Comparison of ENCODE assay signal across 8 cellular contexts in the genomic region with DNA sequence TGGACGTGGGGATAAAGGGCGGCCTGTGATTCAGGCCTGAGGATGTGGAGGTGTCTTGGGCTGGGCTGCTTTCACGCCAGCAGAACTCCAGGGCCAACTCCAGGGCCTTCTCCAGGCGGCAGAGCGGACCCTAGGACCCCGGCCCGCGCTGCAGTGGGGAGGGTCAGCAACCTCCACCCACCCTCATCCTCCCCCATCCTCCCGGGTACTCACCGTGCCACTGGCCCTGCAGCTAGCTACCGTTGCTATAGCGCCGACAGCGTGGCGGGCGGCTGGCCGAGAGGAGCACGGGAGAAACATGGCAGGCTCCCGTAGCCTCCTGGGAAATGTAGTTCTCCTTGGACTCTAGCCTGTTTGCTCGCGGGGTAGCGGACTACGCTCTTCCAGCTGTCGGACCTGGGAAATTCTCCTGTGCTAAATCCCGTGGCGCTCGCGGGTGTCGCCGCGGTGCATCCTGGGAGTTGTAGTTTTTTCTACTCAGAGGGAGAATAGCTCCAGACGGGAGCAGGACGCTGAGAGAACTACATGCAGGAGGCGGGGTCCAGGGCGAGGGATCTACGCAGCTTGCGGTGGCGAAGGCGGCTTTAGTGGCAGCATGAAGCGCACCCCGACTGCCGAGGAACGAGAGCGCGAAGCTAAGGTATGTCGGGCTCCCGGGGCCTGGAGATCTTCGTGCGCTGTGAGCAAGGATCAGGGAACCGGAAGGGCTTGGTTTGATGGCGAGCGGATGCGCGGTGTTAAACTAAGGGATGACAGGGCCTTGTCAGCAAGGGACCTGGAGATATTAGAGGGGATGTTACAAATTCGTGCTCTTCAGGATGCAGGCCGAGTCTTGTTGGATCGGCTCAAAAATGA. TPM values are rescaled to one million over a fixed set of nuclear protein-coding genes. Genes with fewer than 3 reads are reported as not detected.
DNase-seq lines count a peak whose midpoint lies in the region; ATAC-seq and TF ChIP-seq lines count a peak whose summit lies in the region.

Gene FTO, plus strand, starts transcription at position 567 of the 855 bp plus-strand sequence.
Gene RPGRIP1L, minus strand, starts transcription at position 270 of the 855 bp plus-strand sequence. CDS start 3,136 bp downstream, outside the sequence.

- peak within 1 kb of the TSS; percentile 99 for H3K4me3 ChIP-seq in GM08714 (ENCODE audit: low read length)
- peak within 1 kb of the TSS; percentile 47 to 75 (median 74) for H3K4me3 ChIP-seq in thyroid gland (replicated peaks in 1 of 3)

- peak within 1 kb of the TSS in 2 of 3 donors; percentile 18 to 50 for H3K27ac ChIP-seq in thyroid gland

- peak within 1 kb of the TSS; percentile 99 for H3K4me3 Mint-ChIP-seq in activated naive CD8-positive, alpha-beta T cell
- peak within 1 kb of the TSS; percentile 100 for H3K4me3 Mint-ChIP-seq in osteocyte (ENCODE audit: unreplicated experiment)

- 1% methylated on average over 42 to 48 of the region's 57 CpGs for WGBS in thyroid gland, 2 donors

- no peaks in the 10 kb centered on the region for H3K36me3 ChIP-seq in thyroid gland

- H3K27me3 Mint-ChIP-seq in activated naive CD8-positive, alpha-beta T cell: no peaks in the 10 kb centered on the region
- no peaks in the 10 kb centered on the region for H3K27me3 Mint-ChIP-seq in osteocyte (ENCODE audit: unreplicated experiment)

- intact Hi-C loops in head of caudate nucleus (cut with DNase I) (loop anchor here (10.0 kb wide), 1 partner anchor 199 kb away; the partner anchor contains the start of gene AKTIP), thyroid gland (cut with DNase I) (no loop called here)

- peaks cover 42% of the 10 kb centered on the region for H3K4me1 Mint-ChIP-seq in activated naive CD8-positive, alpha-beta T cell (ENCODE audit: low read depth)
- peaks cover 19% of the 10 kb centered on the region for H3K4me1 Mint-ChIP-seq in osteocyte (ENCODE audit: unreplicated experiment)

- H3K9me3 Mint-ChIP-seq in activated naive CD8-positive, alpha-beta T cell (ENCODE audit: low read depth): no peaks in the 10 kb centered on the region
- H3K9me3 Mint-ChIP-seq in osteocyte (ENCODE audit: unreplicated experiment): no peaks in the 10 kb centered on the region

- peak within 1 kb of the TSS; percentile 94 for H3K27ac Mint-ChIP-seq in activated naive CD8-positive, alpha-beta T cell
- H3K27ac Mint-ChIP-seq in osteocyte (ENCODE audit: unreplicated experiment): peak within 1 kb of the TSS; percentile 96

- peaks cover 9 to 16% of the 10 kb centered on the region in 2 donors for H3K4me1 ChIP-seq in thyroid gland

- H3K36me3 Mint-ChIP-seq in activated naive CD8-positive, alpha-beta T cell: peaks cover 13% of the 10 kb centered on the region
- peaks cover 14% of the 10 kb centered on the region for H3K36me3 Mint-ChIP-seq in osteocyte (ENCODE audit: unreplicated experiment)

- DNase-seq in NCI-H1092 (lab: John Stamatoyannopoulos, UW) (peak; percentile 99), head of caudate nucleus (peak; percentile 99 to 100 (median 100)), osteocyte (ENCODE audit: extremely low spot score, unreplicated experiment) (peak; percentile 100), thyroid gland (peak; percentile 99)

- TF ChIP-seq POLR2A in thyroid gland (IDR thresholded peaks at IDR 0.05): peak in 1 of 2 donors; percentile 56

- ATAC-seq in HG02588 (IDR thresholded peaks at IDR 0.05; ENCODE audit: unreplicated experiment) (peak; percentile 99), SK-N-SH treated with all-trans-retinoic acid at 6 μM for 48 hours (peak; percentile 99)

- no peaks in the 10 kb centered on the region for H3K9me3 ChIP-seq in thyroid gland

- H3K27me3 ChIP-seq in thyroid gland: no peaks in the 10 kb centered on the region

- TF ChIP-seq CTCF in osteocyte (IDR thresholded peaks at IDR 0.05) (peak; percentile 6), thyroid gland (IDR thresholded peaks at IDR 0.05) (peak in 3 of 6 experiments; percentile 14 to 46 (median 32))

TF ChIP-seq in SK-N-SH treated with all-trans-retinoic acid at 6 μM for 48 hours, 23 proteins besides CTCF, POLR2A, EP300 and RAD21:
- no peak for TF ChIP-seq PPARA (CRISPR knock-in tag; IDR thresholded peaks at IDR 0.05; ENCODE audit: borderline replicate concordance)
- TF ChIP-seq RARB (CRISPR knock-in tag; IDR thresholded peaks at IDR 0.05): no peak
- no peak for TF ChIP-seq ARNTL (CRISPR knock-in tag; IDR thresholded peaks at IDR 0.05; ENCODE audit: borderline replicate concordance, low read depth)
- TF ChIP-seq SNAI2 (CRISPR knock-in tag; IDR thresholded peaks at IDR 0.05): no peak
- no peak for TF ChIP-seq BACH2 (CRISPR knock-in tag; IDR thresholded peaks at IDR 0.05; ENCODE audit: borderline replicate concordance)
- TF ChIP-seq OSR1 (CRISPR knock-in tag; IDR thresholded peaks at IDR 0.05): no peak
- no peak for TF ChIP-seq ESRRG (CRISPR knock-in tag; IDR thresholded peaks at IDR 0.05)
- no peak for TF ChIP-seq ZFP3 (CRISPR knock-in tag; IDR thresholded peaks at IDR 0.05)
- TF ChIP-seq GLIS3 (CRISPR knock-in tag; IDR thresholded peaks at IDR 0.05): no peak
- TF ChIP-seq PATZ1 (CRISPR knock-in tag; IDR thresholded peaks at IDR 0.05; ENCODE audit: borderline replicate concordance): no peak
- no peak for TF ChIP-seq CSDC2 (CRISPR knock-in tag; IDR thresholded peaks at IDR 0.05)
TF ChIP-seq in SK-N-SH treated with all-trans-retinoic acid at 6 μM for 48 hours: peak in this region for 0.

RNA-seq across cellular contexts. Expression of gene FTO, which starts in this region (rescaled TPM):
- total RNA-seq in osteocyte (108 and 114 TPM in 2 replicates), thyroid gland (100 to 1,000 TPM; 125 to 182 (median 164) TPM)

RNA-seq across cellular contexts. Expression of gene RPGRIP1L, which starts in this region (rescaled TPM):
- total RNA-seq in osteocyte (12.0 and 12.4 TPM in 2 replicates), thyroid gland (10 to 100 TPM in 2 of 4 donors, 1 to 10 TPM in 2; 7.3 to 14.5 (median 11.0) TPM)

Comparison
In these comparisons a context has a peak if more than half of its experiments do, and no peak if none do; other contexts are left out.
1. Peak in every context shown above with its lines: DNase-seq, ATAC-seq, H3K4me3 ChIP-seq and H3K27ac ChIP-seq.